ENCODE assay signal across 13 cellular contexts in genomic region chr16:14306485-14307058, GRCh38.
DNase-seq lines count a peak whose midpoint lies in the region; ATAC-seq, FAIRE-seq and TF ChIP-seq lines count a peak whose summit lies in the region.
"Had no signal": no experiment of that assay in that cellular context is flagged by ENCODE, and none has a peak within 500 bp of the region (broad histone marks: within the 10 kb centered on the region; RNA-seq: fewer than 3 reads in every experiment).

No MANE protein-coding gene starts in this region.

- no peak overlapping the region for H4K5ac ChIP-seq in H1 (ENCODE audit: insufficient read length, low read depth, low read length)

- H3K4me1 ChIP-seq in BLaER1 treated with 17β-estradiol and CSF1 and Interleukin-3, amounts not matched to agents 10 nM and 100 nM = peaks cover 60 to 87% (median 73%) of the 10 kb centered on the region in 10 experiments
- peaks cover 21 to 60% (median 42%) of the 10 kb centered on the region in 4 experiments for H3K4me1 ChIP-seq in H1 (replicated peaks in 1 of 4; ENCODE audit: control insufficient read depth in 3 of 4, insufficient read depth in 4 of 4, low read length in 3 of 4)

- peaks cover 45% of the 10 kb centered on the region for H3K27me3 Mint-ChIP-seq in progenitor cell of endocrine pancreas
- H3K27me3 Mint-ChIP-seq: memory B cell had no signal

- H4K8ac ChIP-seq in H1 (ENCODE audit: extremely low read depth, insufficient read depth, low read length) = peak overlapping the region; percentile 60; the same call in 1 of the 2 replicates

- no peaks in the 10 kb centered on the region for H3K9me3 Mint-ChIP-seq in progenitor cell of endocrine pancreas (ENCODE audit: low read depth)
- H3K9me3 Mint-ChIP-seq: effector memory CD8-positive, alpha-beta T cell; memory B cell had no signal

- TF ChIP-seq POLR2A in H1 (IDR thresholded peaks at IDR 0.05; ENCODE audit: control extremely low read depth in 1 of 2, low read depth in 2 of 2, low read length in 2 of 2) = no peak

- H3K4me3 ChIP-seq in BLaER1 treated with 17β-estradiol and CSF1 and Interleukin-3, amounts not matched to agents 10 nM and 100 nM = no peak overlapping the region
- H3K4me3 ChIP-seq in H1 (ENCODE audit: extremely low read depth in 1 of 4, insufficient read depth in 2 of 4, low read depth in 3 of 4, low read length in 4 of 4) = no peak overlapping the region
- H3K4me3 ChIP-seq: Peyer's patch had no signal

- H3K36me3 ChIP-seq in BLaER1 treated with 17β-estradiol and CSF1 and Interleukin-3, amounts not matched to agents 10 nM and 100 nM = no peaks in the 10 kb centered on the region
- H3K36me3 ChIP-seq in KOPT-K1 (ENCODE audit: insufficient read depth, low read length) = no peaks in the 10 kb centered on the region
- no peaks in the 10 kb centered on the region for H3K36me3 ChIP-seq in H1 (ENCODE audit: control insufficient read depth in 2 of 4, insufficient read depth in 4 of 4, low read length in 3 of 4)
- H3K36me3 ChIP-seq: Peyer's patch had no signal

- no peak for TF ChIP-seq CTCF in H1 (IDR thresholded peaks at IDR 0.05; ENCODE audit: control extremely low read depth in 1 of 3, insufficient read depth in 1 of 3, low read depth in 1 of 3, low read length in 3 of 3)
- TF ChIP-seq CTCF in progenitor cell of endocrine pancreas (IDR thresholded peaks at IDR 0.05; ENCODE audit: unreplicated experiment) = no peak

- DNase-seq in H1 (ENCODE audit: low read depth in 1 of 2, low spot score in 2 of 2) (no peak), progenitor cell of endocrine pancreas (ENCODE audit: low spot score, unreplicated experiment) (no peak), DMS79 (lab: John Stamatoyannopoulos, UW) (no peak)
- DNase-seq in activated CD4-positive, alpha-beta T cell treated with anti-CD3 and anti-CD28 coated beads, Interleukin-2, amount 50 U/mL, for 48 hours = no peak
- DNase-seq in activated CD4-positive, alpha-beta T cell treated with anti-CD3 and anti-CD28 coated beads for 4 hours = no peak
- DNase-seq: AML-193; effector memory CD8-positive, alpha-beta T cell; Peyer's patch; T1000 had no signal

- POLR2A ChIA-PET in H1 (lab: Charles Lee; ENCODE audit: partially characterized antibody) = interaction anchor here (0.7 kb wide), 1 partner anchor 21 kb away, joined by 3 read pairs; no protein-coding TSS in a partner anchor

- no peak for FAIRE-seq in H1 (lab: Jason Lieb, UNC)

- peak overlapping the region; percentile 70 for H2BK120ac ChIP-seq in H1 (replicated peaks; ENCODE audit: low read depth, low read length)

- no peak overlapping the region for H3K14ac ChIP-seq in H1 (ENCODE audit: insufficient read length)

- ATAC-seq in GM18502 (IDR thresholded peaks at IDR 0.05; ENCODE audit: poor library complexity, unreplicated experiment) = no peak
- ATAC-seq: effector memory CD8-positive, alpha-beta T cell had no signal

- peak overlapping the region; percentile 24 for H3K27ac Mint-ChIP-seq in progenitor cell of endocrine pancreas
- H3K27ac Mint-ChIP-seq: effector memory CD8-positive, alpha-beta T cell; memory B cell had no signal

- peaks cover 0 to 44% (median 14%) of the 10 kb centered on the region in 11 experiments; a peak in 12 of 22 replicates for H4K20me1 ChIP-seq in BLaER1 treated with 17β-estradiol and CSF1 and Interleukin-3, amounts not matched to agents 10 nM and 100 nM
- H4K20me1 ChIP-seq in H1 (replicated peaks in 1 of 2; ENCODE audit: control insufficient read depth in 1 of 2, insufficient read depth in 2 of 2, low read length in 2 of 2) = no peaks in the 10 kb centered on the region

- peaks cover 45% of the 10 kb centered on the region for H3K4me1 Mint-ChIP-seq in progenitor cell of endocrine pancreas (ENCODE audit: low read depth)

- H3K23me2 ChIP-seq in H1 (ENCODE audit: low read depth, low read length) = peaks cover 9% of the 10 kb centered on the region; the same call in 1 of the 2 replicates

- peak overlapping the region; percentile 82 for H4K91ac ChIP-seq in H1 (replicated peaks; ENCODE audit: insufficient read length, low read length)

- H2BK5ac ChIP-seq in H1 (ENCODE audit: low read depth, low read length) = peak overlapping the region; percentile 90; the same call in 1 of the 2 replicates

- no peaks in the 10 kb centered on the region for H3K36me3 Mint-ChIP-seq in progenitor cell of endocrine pancreas (ENCODE audit: insufficient read depth)
- H3K36me3 Mint-ChIP-seq: memory B cell had no signal

- no peak overlapping the region for H3K4ac ChIP-seq in H1 (replicated peaks; ENCODE audit: insufficient read length, low read depth, low read length)

- H2BK15ac ChIP-seq in H1 (ENCODE audit: low read length) = no peak overlapping the region

- no peak overlapping the region for H3K4me3 Mint-ChIP-seq in progenitor cell of endocrine pancreas (ENCODE audit: low read depth)
- H3K4me3 Mint-ChIP-seq: effector memory CD8-positive, alpha-beta T cell; memory B cell had no signal

- H3K4me2 ChIP-seq in BLaER1 treated with 17β-estradiol and CSF1 and Interleukin-3, amounts not matched to agents 10 nM and 100 nM = peak overlapping the region; percentile 74 to 95 (median 91)
- H3K4me2 ChIP-seq in H1 (ENCODE audit: insufficient read depth in 1 of 2, low read depth in 2 of 2, low read length in 2 of 2) = peak overlapping the region in 1 of 2 experiments; percentile 30; a peak in 1 of 4 replicates

- no peaks in the 10 kb centered on the region for H3K9me3 ChIP-seq in BLaER1 treated with 17β-estradiol and CSF1 and Interleukin-3, amounts not matched to agents 10 nM and 100 nM (replicated peaks in 1 of 11)
- H3K9me3 ChIP-seq in KOPT-K1 (ENCODE audit: insufficient read depth, low read length, poor library complexity, severe bottlenecking) = no peaks in the 10 kb centered on the region
- H3K9me3 ChIP-seq in H1 (ENCODE audit: insufficient read depth in 2 of 2, low read depth in 1 of 2, low read length in 1 of 2) = no peaks in the 10 kb centered on the region
- H3K9me3 ChIP-seq: Peyer's patch had no signal

- peaks cover 9% of the 10 kb centered on the region for H3K79me1 ChIP-seq in H1 (ENCODE audit: low read depth, low read length)

- no peak for TF ChIP-seq EP300 in H1 (IDR thresholded peaks at IDR 0.05; ENCODE audit: borderline replicate concordance in 1 of 2, low read depth in 2 of 2, low read length in 2 of 2)

- peak overlapping the region in 4 of 11 experiments; percentile 19 to 78 (median 56); a peak in 9 of 22 replicates for H3K9ac ChIP-seq in BLaER1 treated with 17β-estradiol and CSF1 and Interleukin-3, amounts not matched to agents 10 nM and 100 nM
- no peak overlapping the region for H3K9ac ChIP-seq in H1 (replicated peaks in 1 of 4; ENCODE audit: extremely low read depth in 1 of 4, low read depth in 3 of 4, low read length in 3 of 4)

- CTCF ChIA-PET in H1 (lab: Charles Lee; ENCODE audit: partially characterized antibody) = interaction anchor here (1.0 to 4.4 kb wide), 6 partner anchors 13 to 220 kb away, joined by 3 to 15 read pairs (median 4); no protein-coding TSS in a partner anchor

- no peak for TF ChIP-seq RAD21 in H1 (IDR thresholded peaks at IDR 0.05 in 1 of 2, conservative IDR thresholded peaks at IDR 0.05 in 1 of 2; ENCODE audit: low read depth in 2 of 2, low read length in 2 of 2)

- H3K79me2 ChIP-seq in H1 (ENCODE audit: control insufficient read depth in 1 of 2, insufficient read depth in 2 of 2, low read length in 2 of 2) = peaks cover 3 to 67% of the 10 kb centered on the region in 2 experiments; a peak in 3 of 4 replicates

- peak overlapping the region; percentile 23 for H3K23ac ChIP-seq in H1 (ENCODE audit: insufficient read length)

- H2AK5ac ChIP-seq in H1 (ENCODE audit: low read depth, low read length) = no peak overlapping the region

- H3K18ac ChIP-seq in H1 (ENCODE audit: extremely low read depth, low read length) = peak overlapping the region; percentile 91

- H2BK12ac ChIP-seq in H1 (ENCODE audit: low read depth, low read length) = peak overlapping the region; percentile 94; the same call in 1 of the 2 replicates

- H2AFZ ChIP-seq in H1 (ENCODE audit: low read length) = no peak overlapping the region

- H3K27me3 ChIP-seq in BLaER1 treated with 17β-estradiol and CSF1 and Interleukin-3, amounts not matched to agents 10 nM and 100 nM = peaks cover 30 to 49% (median 38%) of the 10 kb centered on the region in 11 experiments
- peaks cover 0 to under 1% (median 0%) of the 10 kb centered on the region in 4 experiments; a peak in 2 of 7 replicates for H3K27me3 ChIP-seq in H1 (replicated peaks in 1 of 4; ENCODE audit: control insufficient read depth in 3 of 4, extremely low read depth in 1 of 4, insufficient read depth in 3 of 4, low read length in 3 of 4)

- H3K27ac ChIP-seq in BLaER1 treated with 17β-estradiol and CSF1 and Interleukin-3, amounts not matched to agents 10 nM and 100 nM = peak overlapping the region in 2 of 11 experiments; percentile 76 to 89; a peak in 2 of 22 replicates
- H3K27ac ChIP-seq in KOPT-K1 (ENCODE audit: low read depth, low read length, poor library complexity, severe bottlenecking) (peak overlapping the region; percentile 92), H1 (ENCODE audit: low read depth, low read length) (peak overlapping the region; percentile 50; the same call in 1 of the 2 replicates)

- peak overlapping the region; percentile 95; the same call in 1 of the 2 replicates for H2BK20ac ChIP-seq in H1 (ENCODE audit: low read length)

- peak overlapping the region; percentile 3 for H3K56ac ChIP-seq in H1 (replicated peaks; ENCODE audit: insufficient read length, low read depth, low read length)

- 78% methylated on average over 11 of the region's 11 CpGs; no CpG with 5 or more reads in 1 of the 2 experiments for WGBS in H1 (ENCODE audit: extremely low coverage in 1 of 2, insufficient coverage in 1 of 2, insufficient read length in 1 of 2, insufficient replicate concordance in 2 of 2, low coverage in 1 of 2, low lambda C conversion rate in 2 of 2, missing lambda C conversion rate in 1 of 2), 2 experiments

TF ChIP-seq in H1, 55 proteins besides CTCF, POLR2A, EP300 and RAD21:
- TF ChIP-seq RBBP5 (IDR thresholded peaks at IDR 0.05; ENCODE audit: borderline replicate concordance, low read depth, low read length) (0 out of 2 replicates have a peak, but pooled peaks have one; percentile 32), NANOG (IDR thresholded peaks at IDR 0.05; ENCODE audit: insufficient read depth, low read depth, low read length, poor library complexity, severe bottlenecking) (no peak)
